24 cellular contexts compared by ENCODE assay signal in genomic region chr20:513429-513828, GRCh38. TPM values are rescaled to one million over a fixed set of nuclear protein-coding genes. Genes with fewer than 3 reads are reported as not detected.
DNase-seq lines count a peak whose midpoint lies in the region; ATAC-seq and TF ChIP-seq lines count a peak whose summit lies in the region.
"Had no signal": no experiment of that assay in that cellular context is flagged by ENCODE, and none has a peak within 500 bp of the region (broad histone marks: within the 10 kb centered on the region; RNA-seq: fewer than 3 reads in every experiment).

No MANE protein-coding gene starts in this region.

- H3K4me3 Mint-ChIP-seq in activated T-helper 17 cell treated with anti-CD3 and anti-CD28 coated beads, Interleukin-2, amount 50 U/mL, for 72 hours = no peak overlapping the region
- H3K4me3 Mint-ChIP-seq in endodermal cell = no peak overlapping the region
- H3K4me3 Mint-ChIP-seq: activated CD8-positive, alpha-beta T cell treated with anti-CD3 and anti-CD28 coated beads, Interleukin-2, amount 10 ng/mL, durations not matched to agents 7 days and 5 days; CD14-positive monocyte; nephron progenitor cell; T-helper 1 cell treated with Interleukin-12 subunit alpha and Interleukin-12 subunit beta and Interleukin-4 antibody, amounts not matched to agents 30 μg/mL and 1 μg/mL, for 36 hours had no signal

- H3K4me1 Mint-ChIP-seq in activated T-helper 17 cell treated with anti-CD3 and anti-CD28 coated beads, Interleukin-2, amount 50 U/mL, for 72 hours = peaks cover 24% of the 10 kb centered on the region
- peaks cover 2% of the 10 kb centered on the region for H3K4me1 Mint-ChIP-seq in endodermal cell

- H3K9me3 ChIP-seq in endodermal cell (ENCODE audit: control insufficient read depth, low read length) (no peaks in the 10 kb centered on the region), tibial artery (no peaks in the 10 kb centered on the region)
- H3K9me3 ChIP-seq: HAP-1, transverse colon had no signal

- no peaks in the 10 kb centered on the region for H3K27me3 Mint-ChIP-seq in activated T-helper 17 cell treated with anti-CD3 and anti-CD28 coated beads, Interleukin-2, amount 50 U/mL, for 72 hours
- no peaks in the 10 kb centered on the region for H3K27me3 Mint-ChIP-seq in endodermal cell (ENCODE audit: insufficient read depth)

- no peak overlapping the region for H3K9ac ChIP-seq in endodermal cell (ENCODE audit: extremely low read depth, low read length, poor library complexity, severe bottlenecking)

- DNase-seq in AG10803 (ENCODE audit: low read depth) (peak; percentile 31), EH (ENCODE audit: low read depth) (peak; percentile 28), fibroblast of the aortic adventitia (ENCODE audit: low read depth) (peak; percentile 18), DMS153 (lab: John Stamatoyannopoulos, UW) (no peak), endodermal cell (no peak), tibial artery (no peak)
- DNase-seq: activated CD4-positive, CD25-positive, alpha-beta regulatory T cell treated with anti-CD3 and anti-CD28 coated beads, Interleukin-2, amount 50 U/mL, for 72 hours; activated CD8-positive, alpha-beta T cell treated with anti-CD3 and anti-CD28 coated beads, Interleukin-2, amount 10 ng/mL, durations not matched to agents 7 days and 5 days; activated effector memory CD4-positive, alpha-beta T cell treated with anti-CD3 and anti-CD28 coated beads, Interleukin-2, amount 50 U/mL, for 16 hours; cerebellar nuclear complex; left colon; mammary epithelial cell; NCI-H1105; NCI-H187 treated with DMSO at 0.1 percent for 48 hours; NCI-H226; nephron progenitor cell; small intestine; stimulated activated CD8-positive, alpha-beta memory T cell treated with anti-CD3 and anti-CD28 coated beads, Interleukin-4, amount 100 ng/mL, for 48 hours; transverse colon had no signal

- no peak for ATAC-seq in activated T-helper 17 cell treated with anti-CD3 and anti-CD28 coated beads, Interleukin-2, amount 50 U/mL, for 72 hours (replicated peaks)
- ATAC-seq: activated CD8-positive, alpha-beta T cell treated with anti-CD3 and anti-CD28 coated beads, Interleukin-2, amount 10 ng/mL, durations not matched to agents 7 days and 5 days; left colon had no signal

- no peak overlapping the region for H3K27ac ChIP-seq in endodermal cell (ENCODE audit: low read depth, low read length)
- H3K27ac ChIP-seq in tibial artery = no peak overlapping the region
- H3K27ac ChIP-seq: RWPE1, transverse colon had no signal

- intact Hi-C loops in tibial artery (cut with DNase I; ENCODE audit: low total_unique reads) = no loop called here

- H3K4me1 ChIP-seq in endodermal cell (ENCODE audit: control insufficient read depth, insufficient read depth, low read length) = no peaks in the 10 kb centered on the region
- H3K4me1 ChIP-seq in tibial artery = peaks cover 0 to 26% (median 4%) of the 10 kb centered on the region in 4 donors
- H3K4me1 ChIP-seq: HAP-1 had no signal

- H3K36me3 Mint-ChIP-seq in activated T-helper 17 cell treated with anti-CD3 and anti-CD28 coated beads, Interleukin-2, amount 50 U/mL, for 72 hours (ENCODE audit: low read depth) = peaks cover 70% of the 10 kb centered on the region
- H3K36me3 Mint-ChIP-seq in endodermal cell (ENCODE audit: low read depth) = peaks cover 28% of the 10 kb centered on the region

- TF ChIP-seq CTCF in AG10803 (conservative IDR thresholded peaks at IDR 0.05; ENCODE audit: low read length) (no peak), fibroblast of the aortic adventitia (IDR thresholded peaks at IDR 0.05; ENCODE audit: insufficient read depth, low read length) (no peak), endodermal cell (conservative IDR thresholded peaks at IDR 0.05) (no peak), tibial artery (IDR thresholded peaks at IDR 0.05) (no peak)

- 100% methylated on average over 2 of the region's 2 CpGs for WGBS in endodermal cell (ENCODE audit: insufficient coverage in 1 of 2, insufficient read length in 1 of 2), 2 experiments

- H3K4me3 ChIP-seq in AG10803 (ENCODE audit: low read length) = no peak overlapping the region
- H3K4me3 ChIP-seq in fibroblast of the aortic adventitia (ENCODE audit: low read depth, low read length) = no peak overlapping the region
- H3K4me3 ChIP-seq in endodermal cell (ENCODE audit: low read length) = no peak overlapping the region
- H3K4me3 ChIP-seq in tibial artery = no peak overlapping the region
- H3K4me3 ChIP-seq: HAP-1, transverse colon had no signal

- peak overlapping the region; percentile 15 for H3K27ac Mint-ChIP-seq in activated T-helper 17 cell treated with anti-CD3 and anti-CD28 coated beads, Interleukin-2, amount 50 U/mL, for 72 hours
- no peak overlapping the region for H3K27ac Mint-ChIP-seq in endodermal cell
- H3K27ac Mint-ChIP-seq: T-helper 1 cell treated with Interleukin-12 subunit alpha and Interleukin-12 subunit beta and Interleukin-4 antibody, amounts not matched to agents 30 μg/mL and 1 μg/mL, for 36 hours had no signal

- peaks cover 60% of the 10 kb centered on the region for H3K36me3 ChIP-seq in endodermal cell (ENCODE audit: control insufficient read depth, insufficient read depth, low read length)
- H3K36me3 ChIP-seq in tibial artery = peaks cover 0 to 2% (median 0%) of the 10 kb centered on the region in 3 donors

- H3K9me3 Mint-ChIP-seq in activated T-helper 17 cell treated with anti-CD3 and anti-CD28 coated beads, Interleukin-2, amount 50 U/mL, for 72 hours = no peaks in the 10 kb centered on the region
- no peaks in the 10 kb centered on the region for H3K9me3 Mint-ChIP-seq in endodermal cell
- H3K9me3 Mint-ChIP-seq: T-helper 1 cell treated with Interleukin-12 subunit alpha and Interleukin-12 subunit beta and Interleukin-4 antibody, amounts not matched to agents 30 μg/mL and 1 μg/mL, for 36 hours had no signal

- H3K27me3 ChIP-seq in endodermal cell (ENCODE audit: control insufficient read depth, insufficient read depth, low read length, poor library complexity, severe bottlenecking) = no peaks in the 10 kb centered on the region
- H3K27me3 ChIP-seq in tibial artery = no peaks in the 10 kb centered on the region
- H3K27me3 ChIP-seq: transverse colon had no signal

RNA-seq across cellular contexts. Expression of gene CSNK2A1, which starts 30.2 kb away (rescaled TPM):
- 100 to 1,000 TPM; 141 to 145 TPM for total RNA-seq in activated T-helper 17 cell treated with anti-CD3 and anti-CD28 coated beads, Interleukin-2, amount 50 U/mL, for 72 hours
- total RNA-seq in fibroblast of the aortic adventitia (ENCODE audit: low replicate concordance) (84.6 and 147 TPM in 2 replicates), endodermal cell (100 to 1,000 TPM; 202 to 239 TPM)
- 150 TPM for polyA plus RNA-seq in endodermal cell (2013, experiment 1 of 2)
- 149 TPM for polyA plus RNA-seq in endodermal cell (2013, experiment 2 of 2)

RNA-seq across cellular contexts. Expression of gene TBC1D20, which starts 51.1 kb away (rescaled TPM):
- 10 to 100 TPM; 20.5 to 21.9 TPM for total RNA-seq in activated T-helper 17 cell treated with anti-CD3 and anti-CD28 coated beads, Interleukin-2, amount 50 U/mL, for 72 hours
- total RNA-seq in fibroblast of the aortic adventitia (ENCODE audit: low replicate concordance) (27.1 and 34.4 TPM in 2 replicates), endodermal cell (10 to 100 TPM; 24.9 to 28.0 TPM)
- 24.5 TPM for polyA plus RNA-seq in endodermal cell (2013, experiment 1 of 2)
- 23.7 TPM for polyA plus RNA-seq in endodermal cell (2013, experiment 2 of 2)

Comparison
In these comparisons a context has a peak if more than half of its experiments do, and no peak if none do; other contexts are left out.
1. DNase-seq: peak in AG10803 (single experiment), EH (single experiment) and fibroblast of the aortic adventitia (single experiment); none in DMS153 (single experiment), endodermal cell (single experiment) and tibial artery (0 of 2).